ENCODE assay signal across 8 cellular contexts in genomic region chr5:16467363-16468219, GRCh38. TPM values are rescaled to one million over a fixed set of nuclear protein-coding genes. Genes with fewer than 3 reads are reported as not detected.
DNase-seq lines count a peak whose midpoint lies in the region; ATAC-seq and TF ChIP-seq lines count a peak whose summit lies in the region.

No MANE protein-coding gene starts in this region.

- H3K9me3 Mint-ChIP-seq in T-helper 1 cell treated with Interleukin-12 subunit alpha and Interleukin-12 subunit beta and Interleukin-4 antibody, amounts not matched to agents 30 μg/mL and 1 μg/mL, for 36 hours: no peaks in the 10 kb centered on the region

- ATAC-seq in GM18873 (IDR thresholded peaks at IDR 0.05; ENCODE audit: low FRiP score, unreplicated experiment) (peak; percentile 89), HG03066 (IDR thresholded peaks at IDR 0.05; ENCODE audit: low read depth, unreplicated experiment) (peak; percentile 62), gastroesophageal sphincter (no peak)

- peak overlapping the region; percentile 100 for H3K4me3 Mint-ChIP-seq in T-helper 1 cell treated with Interleukin-12 subunit alpha and Interleukin-12 subunit beta and Interleukin-4 antibody, amounts not matched to agents 30 μg/mL and 1 μg/mL, for 36 hours

- H3K4me3 ChIP-seq in AG04450 (ENCODE audit: low read depth, low read length): no peak overlapping the region; the same call in 1 of the 2 replicates
- no peak overlapping the region for H3K4me3 ChIP-seq in gastroesophageal sphincter
- no peak overlapping the region for H3K4me3 ChIP-seq in subcutaneous abdominal adipose tissue (ENCODE audit: low read depth in 1 of 5, low read length in 5 of 5)

- H3K9ac ChIP-seq in subcutaneous abdominal adipose tissue (ENCODE audit: low read length in 5 of 5): peak overlapping the region in 1 of 5 donors; percentile 34

- POLR2A ChIA-PET in AG04450 (lab: Yijun Ruan, JAX): no interaction called here

- H3K27ac Mint-ChIP-seq in T-helper 1 cell treated with Interleukin-12 subunit alpha and Interleukin-12 subunit beta and Interleukin-4 antibody, amounts not matched to agents 30 μg/mL and 1 μg/mL, for 36 hours: peak overlapping the region; percentile 92

- H3K9me3 ChIP-seq in AG04450 (ENCODE audit: control insufficient read depth, insufficient read depth, low read length) (peaks cover 9% of the 10 kb centered on the region; the same call in 1 of the 2 replicates), gastroesophageal sphincter (no peaks in the 10 kb centered on the region), subcutaneous abdominal adipose tissue (ENCODE audit: control insufficient read depth in 5 of 5, low read length in 5 of 5) (no peaks in the 10 kb centered on the region)

- no peak overlapping the region for H3K27ac ChIP-seq in AG04450 (ENCODE audit: low read depth, low read length)
- H3K27ac ChIP-seq in gastroesophageal sphincter: peak overlapping the region in 3 of 4 donors; percentile 83 to 87 (median 86)
- peak overlapping the region; percentile 12 for H3K27ac ChIP-seq in subcutaneous abdominal adipose tissue (ENCODE audit: low read depth, low read length)

- no peaks in the 10 kb centered on the region for H3K27me3 ChIP-seq in AG04450 (ENCODE audit: control insufficient read depth, insufficient read depth, low read length)
- H3K27me3 ChIP-seq in gastroesophageal sphincter: no peaks in the 10 kb centered on the region
- no peaks in the 10 kb centered on the region for H3K27me3 ChIP-seq in subcutaneous abdominal adipose tissue (ENCODE audit: control insufficient read depth in 5 of 5, insufficient read depth in 4 of 5, low read length in 5 of 5)

- H3K36me3 ChIP-seq in gastroesophageal sphincter: peaks cover 0 to 11% of the 10 kb centered on the region in 2 donors
- peaks cover 7 to 9% (median 8%) of the 10 kb centered on the region in 5 donors for H3K36me3 ChIP-seq in subcutaneous abdominal adipose tissue (ENCODE audit: control insufficient read depth in 5 of 5, insufficient read depth in 5 of 5, low read length in 5 of 5)

- no peaks in the 10 kb centered on the region for H3K27me3 Mint-ChIP-seq in T-helper 1 cell treated with Interleukin-12 subunit alpha and Interleukin-12 subunit beta and Interleukin-4 antibody, amounts not matched to agents 30 μg/mL and 1 μg/mL, for 36 hours (ENCODE audit: low read depth)

- TF ChIP-seq POLR2A in gastroesophageal sphincter (IDR thresholded peaks at IDR 0.05): no peak

- TF ChIP-seq CTCF in AG04450 (IDR thresholded peaks at IDR 0.05; ENCODE audit: low read depth, low read length) (no peak), gastroesophageal sphincter (IDR thresholded peaks at IDR 0.05) (no peak)

- H3K36me3 Mint-ChIP-seq in T-helper 1 cell treated with Interleukin-12 subunit alpha and Interleukin-12 subunit beta and Interleukin-4 antibody, amounts not matched to agents 30 μg/mL and 1 μg/mL, for 36 hours (ENCODE audit: low read depth): peaks cover 34% of the 10 kb centered on the region

- peaks cover 40% of the 10 kb centered on the region for H3K4me1 Mint-ChIP-seq in T-helper 1 cell treated with Interleukin-12 subunit alpha and Interleukin-12 subunit beta and Interleukin-4 antibody, amounts not matched to agents 30 μg/mL and 1 μg/mL, for 36 hours (ENCODE audit: low read depth)

- 40 to 47% methylated on average over 2 to 3 of the region's 3 CpGs for WGBS in gastroesophageal sphincter (ENCODE audit: low coverage in 1 of 2), 2 donors

- H3K4me1 ChIP-seq in gastroesophageal sphincter (peaks cover 10 to 46% (median 31%) of the 10 kb centered on the region in 3 donors), subcutaneous abdominal adipose tissue (ENCODE audit: control insufficient read depth in 5 of 5, insufficient read depth in 5 of 5, low read length in 5 of 5) (peaks cover 4 to 39% (median 35%) of the 10 kb centered on the region in 5 donors)

- CTCF ChIA-PET in AG04450 (lab: Charles Lee): interaction anchor here (1.0 to 5.5 kb wide), 2 partner anchors 12 to 307 kb away, joined by 3 to 22 read pairs; no protein-coding TSS in a partner anchor

- DNase-seq in AG04450 (ENCODE audit: low read depth, low spot score) (peak; percentile 16), NCI-H2081 treated with DMSO at 0.1 percent for 48 hours (lab: John Stamatoyannopoulos, UW) (no peak), SK-N-DZ (ENCODE audit: low spot score) (no peak)

- TF ChIP-seq EP300 in gastroesophageal sphincter (IDR thresholded peaks at IDR 0.05): no peak

RNA-seq across cellular contexts. Expression of gene ZNF622, which starts 2.0 kb away (rescaled TPM):
- 19.8 and 21.5 TPM in 2 replicates for polyA plus RNA-seq in AG04450 (2011; rRNA removed)
- 15.4 and 15.5 TPM in 2 replicates for polyA minus RNA-seq in AG04450 (2011; rRNA and poly(A)+ RNA removed)
- 10 to 100 TPM; 23.8 to 32.3 (median 29.7) TPM for total RNA-seq in gastroesophageal sphincter
- polyA plus RNA-seq in SK-N-DZ (2014; cell fraction: cytosol; rRNA removed): 29.2 and 35.2 TPM in 2 replicates
- polyA plus RNA-seq in SK-N-DZ (2014; cell fraction: nucleus; rRNA removed): 14.1 and 19.6 TPM in 2 replicates
